22 cellular contexts compared by ENCODE assay signal in genomic region chr1:43440358-43440757, GRCh38. TPM values are rescaled to one million over a fixed set of nuclear protein-coding genes. Genes with fewer than 3 reads are reported as not detected.
DNase-seq lines count a peak whose midpoint lies in the region; ATAC-seq, FAIRE-seq and TF ChIP-seq lines count a peak whose summit lies in the region.
"Had no signal": no experiment of that assay in that cellular context is flagged by ENCODE, and none has a peak within 500 bp of the region (broad histone marks: within the 10 kb centered on the region; RNA-seq: fewer than 3 reads in every experiment).

No MANE protein-coding gene starts in this region.

- no peak overlapping the region for H3K9ac ChIP-seq in HepG2 (ENCODE audit: insufficient read depth, low read depth, low read length)

- no peaks in the 10 kb centered on the region for H4K20me1 ChIP-seq in HepG2 (ENCODE audit: insufficient read depth, low read length)

- TF ChIP-seq CTCF in right lobe of liver (IDR thresholded peaks at IDR 0.05), result no peak
- no peak for TF ChIP-seq CTCF in HepG2 (CRISPR knock-in tag; IDR thresholded peaks at IDR 0.05)

- FAIRE-seq in HepG2 (lab: Jason Lieb, UNC), result no peak
- FAIRE-seq in GM12891 (lab: Jason Lieb, UNC), result no peak
- no peak for FAIRE-seq in H54 (lab: Jason Lieb, UNC)

- intact Hi-C loops in right lobe of liver (cut with DNase I), result no loop called here
- intact Hi-C loops in HepG2 (cut with micrococcal nuclease; ENCODE audit: unreplicated experiment), result no loop called here

- POLR2A ChIA-PET in HepG2 (lab: Yijun Ruan, JAX), result interaction anchor here (1.2 kb wide), 1 partner anchor 15 kb away, joined by 4 read pairs; no protein-coding TSS in a partner anchor

- H3K27ac ChIP-seq in right lobe of liver (no peak overlapping the region), HepG2 (ENCODE audit: extremely low read length, insufficient read depth, low read length) (no peak overlapping the region)
- H3K27ac ChIP-seq: SK-N-MC, thyroid gland had no signal

- H3K79me2 ChIP-seq in HepG2 (ENCODE audit: insufficient read depth, low read length), result no peaks in the 10 kb centered on the region

- CTCF ChIA-PET in HepG2 (lab: Yijun Ruan, JAX; ENCODE audit: low intra/inter-chr PET ratio, low total read pairs), result no interaction called here

- TF ChIP-seq RAD21 in HepG2 (CRISPR knock-in tag; IDR thresholded peaks at IDR 0.05), result no peak

- no peak for ATAC-seq in right lobe of liver
- no peak for ATAC-seq in HepG2
- ATAC-seq in left lobe of liver, result no peak
- no peak for ATAC-seq in HG02870 (IDR thresholded peaks at IDR 0.05; ENCODE audit: unreplicated experiment)
- ATAC-seq: CD8-positive, alpha-beta T cell; effector memory CD8-positive, alpha-beta T cell; left cardiac atrium; natural killer cell treated with Interleukin-12 subunit alpha and Interleukin-12 subunit beta and Interleukin-15 and Interleukin-18, amount 100 ng/mL, for 72 hours had no signal

- WGBS in right lobe of liver (ENCODE audit: insufficient coverage, low coverage, low lambda C conversion rate, missing lambda C conversion rate), result 100% methylated on average over 1 of the region's 7 CpGs
- 96% methylated on average over 5 of the region's 7 CpGs for WGBS in HepG2 (ENCODE audit: low lambda C conversion rate)

- no peak overlapping the region for H3K4me2 ChIP-seq in HepG2 (ENCODE audit: low read depth, low read length)

- in situ Hi-C loops in HepG2 (cut with HindIII; ENCODE audit: extremely low pct_ligation_motif_present, low pct_unique_long_range_greater_than_20kb), result no loop called here

- TF ChIP-seq EP300 in HepG2 (IDR thresholded peaks at IDR 0.05; ENCODE audit: low read depth in 2 of 2, low read length in 2 of 2) (no peak), HepG2 (CRISPR knock-in tag; IDR thresholded peaks at IDR 0.05; ENCODE audit: borderline replicate concordance) (no peak)

- H3K4me1 ChIP-seq in right lobe of liver (no peaks in the 10 kb centered on the region), HepG2 (ENCODE audit: insufficient read depth, low read length) (no peaks in the 10 kb centered on the region)
- H3K4me1 ChIP-seq: thyroid gland had no signal

- no peak overlapping the region for H2AFZ ChIP-seq in HepG2 (ENCODE audit: low read length)

- H3K9me3 ChIP-seq in right lobe of liver, result no peaks in the 10 kb centered on the region
- H3K9me3 ChIP-seq in HepG2 (ENCODE audit: low read length), result no peaks in the 10 kb centered on the region
- H3K9me3 ChIP-seq: thyroid gland had no signal

- H3K4me3 ChIP-seq in right lobe of liver (no peak overlapping the region), HepG2 (replicated peaks in 1 of 3; ENCODE audit: insufficient read depth in 1 of 3, low read depth in 2 of 3, low read length in 3 of 3) (no peak overlapping the region)
- H3K4me3 ChIP-seq: SK-N-MC, thyroid gland had no signal

- DNase-seq in right lobe of liver, result peak in 2 of 3 donors; percentile 9 to 16
- no peak for DNase-seq in HepG2 (ENCODE audit: low spot score)
- peak; percentile 90 for DNase-seq in NCI-H2107 treated with DMSO at 0.1 percent for 48 hours (lab: John Stamatoyannopoulos, UW; ENCODE audit: unreplicated experiment)
- DNase-seq in left lobe of liver (ENCODE audit: low spot score), result peak; percentile 41
- no peak for DNase-seq in GM12891 (ENCODE audit: insufficient read length, low spot score)
- no peak for DNase-seq in H54 (ENCODE audit: insufficient read length, low spot score)
- DNase-seq: activated CD4-positive, alpha-beta memory T cell treated with anti-CD3 and anti-CD28 coated beads for 36 hours; activated naive CD8-positive, alpha-beta T cell treated with anti-CD3 and anti-CD28 coated beads, Interleukin-2, amount 10 ng/mL, durations not matched to agents 7 days and 5 days; CD8-positive, alpha-beta T cell; effector memory CD8-positive, alpha-beta T cell; HCEC 1CT; Kasumi-1; left cardiac atrium; midbrain; NCI-H1048; NCI-H446 treated with DMSO at 0.1 percent for 48 hours; stimulated activated CD4-positive, alpha-beta T cell treated with anti-CD3 and anti-CD28 coated beads, Interleukin-2, amount 100 ng/mL, for 24 hours; stimulated activated naive CD4-positive, alpha-beta T cell; thyroid gland had no signal

- no peak for TF ChIP-seq POLR2A in right lobe of liver (IDR thresholded peaks at IDR 0.05)
- no peak for TF ChIP-seq POLR2A in HepG2 (IDR thresholded peaks at IDR 0.05; ENCODE audit: insufficient read depth in 1 of 2, low read depth in 2 of 2, low read length in 2 of 2)
- no peak for TF ChIP-seq POLR2A in GM12891 (IDR thresholded peaks at IDR 0.05; ENCODE audit: low read depth, low read length)
- no peak for TF ChIP-seq POLR2A in H54 (IDR thresholded peaks at IDR 0.05; ENCODE audit: low read depth, low read length)

- H3K27me3 ChIP-seq in right lobe of liver (no peaks in the 10 kb centered on the region), HepG2 (ENCODE audit: control insufficient read depth in 1 of 2, insufficient read depth in 2 of 2, low read length in 2 of 2) (no peaks in the 10 kb centered on the region)
- H3K27me3 ChIP-seq: thyroid gland had no signal

- H3K36me3 ChIP-seq in right lobe of liver (peaks cover 0 to 52% (median 8%) of the 10 kb centered on the region in 4 donors), HepG2 (replicated peaks in 1 of 2; ENCODE audit: control insufficient read depth in 1 of 2, insufficient read depth in 2 of 2, low read length in 2 of 2) (peaks cover 8 to 11% of the 10 kb centered on the region in 2 experiments; a peak in 3 of 5 replicates)

- BruUV-seq in HepG2 (replicated peaks; lab: Mats Ljungman, UMichigan), result no TSS peak

RNA-seq across cellular contexts. Expression of gene HYI, which starts 13.4 kb away (rescaled TPM):
- total RNA-seq in right lobe of liver (10 to 100 TPM; 33.8 to 52.9 (median 41.9) TPM), HepG2 (2016; rRNA removed; fragmentation: Illumina TruSeq; extraction: Trizol) (not detected in 2 replicates), left lobe of liver (47.1 TPM)
- total RNA-seq in HepG2 (2016; cell fraction: cytosol; rRNA removed; fragmentation: Illumina TruSeq; extraction: Trizol; ENCODE audit: low read depth), result not detected in 2 replicates
- total RNA-seq in HepG2 (2016; cell fraction: insoluble cytoplasmic fraction; rRNA removed; fragmentation: Illumina TruSeq; extraction: Trizol), result not detected in 2 replicates
- total RNA-seq in HepG2 (2016; cell fraction: membrane; rRNA removed; fragmentation: Illumina TruSeq; extraction: Trizol), result not detected in 2 replicates
- not detected in 2 replicates for total RNA-seq in HepG2 (2016; cell fraction: nucleus; rRNA removed; fragmentation: Illumina TruSeq; extraction: Trizol)
- polyA plus RNA-seq in HepG2 (2011; rRNA removed), result not detected in 2 replicates
- not detected in 2 replicates for polyA plus RNA-seq in HepG2 (2011; cell fraction: cytosol; rRNA removed)
- polyA plus RNA-seq in HepG2 (2011; cell fraction: nucleus; rRNA removed), result not detected in 2 replicates
- polyA plus RNA-seq in HepG2 (2012), result 6.7 and 9.4 TPM in 2 replicates
- polyA plus RNA-seq in HepG2 (2016; cell fraction: cytosol; fragmentation: Illumina TruSeq; extraction: Trizol; ENCODE audit: low read depth), result not detected in 2 replicates
- polyA plus RNA-seq in HepG2 (2016; cell fraction: insoluble cytoplasmic fraction; fragmentation: Illumina TruSeq; extraction: Trizol; ENCODE audit: low read depth), result not detected in 2 replicates
- not detected in 2 replicates for polyA plus RNA-seq in HepG2 (2016; cell fraction: membrane; fragmentation: Illumina TruSeq; extraction: Trizol; ENCODE audit: low read depth)
- not detected in 2 replicates for polyA plus RNA-seq in HepG2 (2016; cell fraction: nucleus; fragmentation: Illumina TruSeq; extraction: Trizol; ENCODE audit: insufficient read depth, low read depth)
- polyA minus RNA-seq in HepG2 (2011; rRNA and poly(A)+ RNA removed; ENCODE audit: low replicate concordance), result 17.2 TPM in 1 of 2 replicates, not detected in the other
- not detected in 2 replicates for polyA minus RNA-seq in HepG2 (2011; cell fraction: cytosol; rRNA and poly(A)+ RNA removed)
- polyA minus RNA-seq in HepG2 (2011; cell fraction: nucleus; rRNA and poly(A)+ RNA removed), result 0.64 TPM in 1 of 2 replicates, not detected in the other
- 7.6 TPM for polyA plus RNA-seq in GM12891 (2012; ENCODE audit: low read depth, missing spikeins)

RNA-seq across cellular contexts. Expression of gene SZT2, which starts 50.7 kb away (rescaled TPM):
- 10 to 100 TPM; 12.7 to 30.4 (median 19.2) TPM for total RNA-seq in right lobe of liver
- total RNA-seq in HepG2 (2016; rRNA removed; fragmentation: Illumina TruSeq; extraction: Trizol), result 5.6 and 8.0 TPM in 2 replicates
- total RNA-seq in HepG2 (2016; cell fraction: cytosol; rRNA removed; fragmentation: Illumina TruSeq; extraction: Trizol; ENCODE audit: low read depth), result 3.8 TPM in 2 replicates
- 4.3 and 9.7 TPM in 2 replicates for total RNA-seq in HepG2 (2016; cell fraction: insoluble cytoplasmic fraction; rRNA removed; fragmentation: Illumina TruSeq; extraction: Trizol)
- 3.6 TPM in 2 replicates for total RNA-seq in HepG2 (2016; cell fraction: membrane; rRNA removed; fragmentation: Illumina TruSeq; extraction: Trizol)
- total RNA-seq in HepG2 (2016; cell fraction: nucleus; rRNA removed; fragmentation: Illumina TruSeq; extraction: Trizol), result 17.5 and 18.0 TPM in 2 replicates
- polyA plus RNA-seq in HepG2 (2011; rRNA removed), result 8.8 and 9.8 TPM in 2 replicates
- polyA plus RNA-seq in HepG2 (2011; cell fraction: cytosol; rRNA removed), result 2.2 and 3.1 TPM in 2 replicates
- 58.1 and 68.7 TPM in 2 replicates for polyA plus RNA-seq in HepG2 (2011; cell fraction: nucleus; rRNA removed)
- 7.8 and 8.7 TPM in 2 replicates for polyA plus RNA-seq in HepG2 (2012)
- 0.57 and 0.69 TPM in 2 replicates for polyA plus RNA-seq in HepG2 (2016; cell fraction: cytosol; fragmentation: Illumina TruSeq; extraction: Trizol; ENCODE audit: low read depth)
- polyA plus RNA-seq in HepG2 (2016; cell fraction: insoluble cytoplasmic fraction; fragmentation: Illumina TruSeq; extraction: Trizol; ENCODE audit: low read depth), result 2.9 and 3.7 TPM in 2 replicates
- 1.2 and 1.3 TPM in 2 replicates for polyA plus RNA-seq in HepG2 (2016; cell fraction: membrane; fragmentation: Illumina TruSeq; extraction: Trizol; ENCODE audit: low read depth)
- polyA plus RNA-seq in HepG2 (2016; cell fraction: nucleus; fragmentation: Illumina TruSeq; extraction: Trizol; ENCODE audit: insufficient read depth, low read depth), result 23.7 and 25.9 TPM in 2 replicates
- 36.3 and 51.9 TPM in 2 replicates for polyA minus RNA-seq in HepG2 (2011; rRNA and poly(A)+ RNA removed; ENCODE audit: low replicate concordance)
- 3.5 and 5.0 TPM in 2 replicates for polyA minus RNA-seq in HepG2 (2011; cell fraction: cytosol; rRNA and poly(A)+ RNA removed)
- 55.9 and 71.0 TPM in 2 replicates for polyA minus RNA-seq in HepG2 (2011; cell fraction: nucleus; rRNA and poly(A)+ RNA removed)
- total RNA-seq in left lobe of liver, result 21.3 TPM
- polyA plus RNA-seq in GM12891 (2012; ENCODE audit: low read depth, missing spikeins), result 11.0 TPM

RNA-seq across cellular contexts. Expression of gene MED8, which starts 50.8 kb away (rescaled TPM):
- total RNA-seq in right lobe of liver (10 to 100 TPM; 20.7 to 26.6 (median 24.1) TPM), HepG2 (2016; rRNA removed; fragmentation: Illumina TruSeq; extraction: Trizol) (77.4 and 112 TPM in 2 replicates), left lobe of liver (19.7 TPM)
- total RNA-seq in HepG2 (2016; cell fraction: cytosol; rRNA removed; fragmentation: Illumina TruSeq; extraction: Trizol; ENCODE audit: low read depth), result 27.8 and 29.8 TPM in 2 replicates
- total RNA-seq in HepG2 (2016; cell fraction: insoluble cytoplasmic fraction; rRNA removed; fragmentation: Illumina TruSeq; extraction: Trizol), result 79.1 and 119 TPM in 2 replicates
- 39.9 and 44.3 TPM in 2 replicates for total RNA-seq in HepG2 (2016; cell fraction: membrane; rRNA removed; fragmentation: Illumina TruSeq; extraction: Trizol)
- 30.3 and 33.9 TPM in 2 replicates for total RNA-seq in HepG2 (2016; cell fraction: nucleus; rRNA removed; fragmentation: Illumina TruSeq; extraction: Trizol)
- 13.0 and 16.9 TPM in 2 replicates for polyA plus RNA-seq in HepG2 (2011; rRNA removed)
- 15.2 and 18.5 TPM in 2 replicates for polyA plus RNA-seq in HepG2 (2011; cell fraction: cytosol; rRNA removed)
- 27.4 and 29.3 TPM in 2 replicates for polyA plus RNA-seq in HepG2 (2011; cell fraction: nucleus; rRNA removed)
- polyA plus RNA-seq in HepG2 (2012), result 34.9 and 41.7 TPM in 2 replicates
- polyA plus RNA-seq in HepG2 (2016; cell fraction: cytosol; fragmentation: Illumina TruSeq; extraction: Trizol; ENCODE audit: low read depth), result 23.6 and 24.6 TPM in 2 replicates
- 98.6 and 98.7 TPM in 2 replicates for polyA plus RNA-seq in HepG2 (2016; cell fraction: insoluble cytoplasmic fraction; fragmentation: Illumina TruSeq; extraction: Trizol; ENCODE audit: low read depth)
- 30.8 and 31.0 TPM in 2 replicates for polyA plus RNA-seq in HepG2 (2016; cell fraction: membrane; fragmentation: Illumina TruSeq; extraction: Trizol; ENCODE audit: low read depth)
- polyA plus RNA-seq in HepG2 (2016; cell fraction: nucleus; fragmentation: Illumina TruSeq; extraction: Trizol; ENCODE audit: insufficient read depth, low read depth), result 48.4 and 55.2 TPM in 2 replicates
- 11.0 and 19.2 TPM in 2 replicates for polyA minus RNA-seq in HepG2 (2011; rRNA and poly(A)+ RNA removed; ENCODE audit: low replicate concordance)
- polyA minus RNA-seq in HepG2 (2011; cell fraction: cytosol; rRNA and poly(A)+ RNA removed), result 14.2 and 14.7 TPM in 2 replicates
- polyA minus RNA-seq in HepG2 (2011; cell fraction: nucleus; rRNA and poly(A)+ RNA removed), result 30.3 and 36.6 TPM in 2 replicates
- 38.3 TPM for polyA plus RNA-seq in GM12891 (2012; ENCODE audit: low read depth, missing spikeins)

Comparison
In these comparisons a context has a peak if more than half of its experiments do, and no peak if none do; other contexts are left out.
1. DNase-seq: peak in right lobe of liver (2 of 3), NCI-H2107 treated with DMSO at 0.1 percent for 48 hours (single experiment) and left lobe of liver (single experiment); none in HepG2 (single experiment), GM12891 (single experiment) and H54 (single experiment).
2. RNA of gene HYI, which starts 13.4 kb away (total RNA-seq): 47.1 TPM in left lobe of liver (single experiment) and 33.8 to 52.9 TPM in right lobe of liver; not detected in HepG2; every median in the first group is over 10 times any median in the second.